Comparison of ENCODE assay signal across 21 cellular contexts in the genomic region with DNA sequence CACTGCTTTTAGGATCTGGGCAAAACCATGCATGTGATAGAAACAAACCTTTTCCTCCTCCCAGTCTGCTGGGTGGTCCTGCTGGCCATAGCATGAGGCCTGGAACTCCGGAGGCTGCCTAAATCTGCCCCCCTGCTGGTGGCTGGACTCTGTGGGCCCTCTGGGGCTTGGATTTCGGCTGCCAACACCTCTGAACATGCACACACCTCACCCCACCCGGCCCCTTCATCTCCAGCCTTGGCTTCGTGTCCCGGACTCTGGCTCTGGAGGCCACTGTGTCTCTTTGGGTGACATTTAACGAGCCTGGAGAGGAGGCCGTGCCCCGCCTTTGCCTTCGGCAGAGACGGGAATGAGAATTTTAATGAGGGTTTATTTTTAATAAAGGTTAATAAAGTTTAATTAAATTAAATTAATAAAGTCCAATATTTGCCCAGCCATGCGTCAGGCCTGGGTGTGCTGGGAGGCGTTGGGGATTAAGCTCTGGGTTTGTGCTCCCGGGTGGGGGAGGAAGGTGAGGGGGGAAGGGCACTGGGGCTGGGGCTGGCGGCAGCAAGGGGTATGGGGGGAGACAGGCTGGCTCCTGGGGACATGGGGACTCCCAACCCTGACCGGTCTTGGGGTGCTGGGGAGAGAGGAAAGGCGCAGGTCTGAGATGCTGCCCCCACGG.
A peak's percentile ranks its signal among the peaks of the same experiment; 100 is the strongest.
DNase-seq lines count a peak whose midpoint lies in the region; ATAC-seq and TF ChIP-seq lines count a peak whose summit lies in the region.
"Had no signal": no experiment of that assay in that cellular context is flagged by ENCODE, and none has a peak within 500 bp of the region (broad histone marks: within the 10 kb centered on the region; RNA-seq: fewer than 3 reads in every experiment).

No MANE protein-coding gene starts in this region.

- no peak overlapping the region for H3K23ac ChIP-seq in neuronal stem cell (ENCODE audit: low read depth, low read length, poor library complexity)

- H2BK5ac ChIP-seq in neuronal stem cell (ENCODE audit: low read length): no peak overlapping the region

- no peak overlapping the region for H2AFZ ChIP-seq in neuronal stem cell (ENCODE audit: low read length)
- H2AFZ ChIP-seq: GM23248 had no signal

- H3K9ac ChIP-seq in neuronal stem cell (ENCODE audit: low read depth, low read length, poor library complexity): no peak overlapping the region
- H3K9ac ChIP-seq: BLaER1, GM23248, KMS-11 had no signal

- no peaks in the 10 kb centered on the region for H3K36me3 ChIP-seq in WERI-Rb-1
- no peaks in the 10 kb centered on the region for H3K36me3 ChIP-seq in neuronal stem cell (replicated peaks in 1 of 2; ENCODE audit: control insufficient read depth in 2 of 2, insufficient read depth in 2 of 2, low read length in 2 of 2)
- H3K36me3 ChIP-seq: BLaER1, Peyer's patch, SJSA1 had no signal

- no peak overlapping the region for H4K8ac ChIP-seq in neuronal stem cell (ENCODE audit: low read depth, low read length)

- H2AK5ac ChIP-seq in neuronal stem cell (ENCODE audit: low read depth, low read length): no peak overlapping the region

- H3K27ac Mint-ChIP-seq in effector memory CD8-positive, alpha-beta T cell: no peak overlapping the region

- H3K9me3 ChIP-seq in WERI-Rb-1 (ENCODE audit: severe bottlenecking): no peaks in the 10 kb centered on the region
- H3K9me3 ChIP-seq in neuronal stem cell (replicated peaks in 1 of 2; ENCODE audit: control insufficient read depth in 2 of 2, insufficient read depth in 1 of 2, low read depth in 1 of 2, low read length in 2 of 2): no peaks in the 10 kb centered on the region
- H3K9me3 ChIP-seq: A549, BLaER1, Peyer's patch, SJSA1 had no signal

- 0 out of 2 replicates have a peak, but pooled peaks have one; percentile 2 for TF ChIP-seq CTCF in WERI-Rb-1 (IDR thresholded peaks at IDR 0.05; ENCODE audit: low read depth, low read length)

- H3K4me3 ChIP-seq in WERI-Rb-1 (ENCODE audit: low read depth, low read length): no peak overlapping the region
- H3K4me3 ChIP-seq in neuronal stem cell (ENCODE audit: low read length in 2 of 2): no peak overlapping the region
- H3K4me3 ChIP-seq: A549, BLaER1, GM23248, Peyer's patch, SJSA1 had no signal

- peaks cover 1% of the 10 kb centered on the region for H3K79me1 ChIP-seq in neuronal stem cell (ENCODE audit: low read depth, low read length)

- no peak overlapping the region for H2BK12ac ChIP-seq in neuronal stem cell (ENCODE audit: low read length)

- no peaks in the 10 kb centered on the region for H3K4me1 Mint-ChIP-seq in effector memory CD8-positive, alpha-beta T cell (ENCODE audit: low read depth in 2 of 2)
- H3K4me1 Mint-ChIP-seq: CD4-positive, alpha-beta memory T cell had no signal

- H3K36me3 Mint-ChIP-seq in effector memory CD8-positive, alpha-beta T cell (ENCODE audit: insufficient read depth): no peaks in the 10 kb centered on the region
- H3K36me3 Mint-ChIP-seq: CD4-positive, alpha-beta memory T cell had no signal

- no peak overlapping the region for H3K4me2 ChIP-seq in neuronal stem cell (ENCODE audit: insufficient read depth, low read length, poor library complexity, severe bottlenecking)
- H3K4me2 ChIP-seq: A549, BLaER1, KMS-11 had no signal

- H3K27me3 ChIP-seq in WERI-Rb-1 (ENCODE audit: insufficient read depth, low read depth, severe bottlenecking) (no peaks in the 10 kb centered on the region), neuronal stem cell (ENCODE audit: control insufficient read depth in 3 of 3, insufficient read depth in 3 of 3, low read depth in 1 of 3, low read length in 3 of 3) (peaks cover 0 to 11% (median 0%) of the 10 kb centered on the region in 3 experiments)
- H3K27me3 ChIP-seq: BLaER1, Peyer's patch had no signal

- intact Hi-C loops in cardiac septum (cut with DNase I): no loop called here
- intact Hi-C loops in Right ventricle myocardium inferior (cut with DNase I): no loop called here

- H3K4me1 ChIP-seq in neuronal stem cell (ENCODE audit: control insufficient read depth in 2 of 2, insufficient read depth in 1 of 2, low read depth in 1 of 2, low read length in 2 of 2): no peaks in the 10 kb centered on the region
- H3K4me1 ChIP-seq: A549, Peyer's patch, SJSA1 had no signal

- H3K4ac ChIP-seq in neuronal stem cell (ENCODE audit: low read length): no peak overlapping the region

- no peak overlapping the region for H2BK15ac ChIP-seq in neuronal stem cell (ENCODE audit: low read length)

- H3K18ac ChIP-seq in neuronal stem cell (ENCODE audit: low read length): peak overlapping the region; percentile 7

- H3K4me3 Mint-ChIP-seq in effector memory CD8-positive, alpha-beta T cell: no peak overlapping the region
- H3K4me3 Mint-ChIP-seq: CD4-positive, alpha-beta memory T cell had no signal

- no peak overlapping the region for H4K91ac ChIP-seq in neuronal stem cell (ENCODE audit: low read depth, low read length, poor library complexity)

- peak overlapping the region; percentile 41 for H3K27ac ChIP-seq in WERI-Rb-1
- no peak overlapping the region for H3K27ac ChIP-seq in neuronal stem cell (replicated peaks; ENCODE audit: low read length)
- H3K27ac ChIP-seq: A549, BLaER1, GM23248, KMS-11, Peyer's patch, SJSA1 had no signal

- WGBS in neuronal stem cell (ENCODE audit: extremely low coverage in 2 of 2, insufficient read length in 2 of 2, insufficient replicate concordance in 1 of 2), 2 donors: no CpG with 5 or more reads among the region's 17 CpGs

- no peaks in the 10 kb centered on the region for H3K9me3 Mint-ChIP-seq in effector memory CD8-positive, alpha-beta T cell

- peaks cover 6 to 41% of the 10 kb centered on the region in 2 donors for H3K27me3 Mint-ChIP-seq in effector memory CD8-positive, alpha-beta T cell

- ATAC-seq in Right ventricle myocardium inferior: no peak
- ATAC-seq in effector memory CD8-positive, alpha-beta T cell (replicated peaks): no peak
- ATAC-seq: A549, HCT116 had no signal

- no peak overlapping the region for H3K14ac ChIP-seq in neuronal stem cell (ENCODE audit: low read length)

- no peak overlapping the region for H2BK120ac ChIP-seq in neuronal stem cell (ENCODE audit: low read depth, low read length)

- DNase-seq in cardiac septum (ENCODE audit: low spot score) (peak; percentile 54), Right ventricle myocardium inferior (ENCODE audit: missing footprints) (no peak), WERI-Rb-1 (no peak), neuronal stem cell (ENCODE audit: low spot score) (no peak), cerebellum (ENCODE audit: low spot score) (no peak)
- no peak for DNase-seq in effector memory CD8-positive, alpha-beta T cell
- DNase-seq in activated CD8-positive, alpha-beta memory T cell treated with anti-CD3 and anti-CD28 coated beads, Interleukin-2, amount 50 U/mL, for 48 hours: no peak
- DNase-seq: CD4-positive, alpha-beta memory T cell; DMS153; GM23248; NCI-H1092 treated with DMSO at 0.1 percent for 48 hours; NCI-H146; NCI-H2029; NCI-H2227 treated with DMSO at 0.1 percent for 48 hours; NCI-H510A had no signal
